8 cellular contexts compared by ENCODE assay signal in the genomic region with DNA sequence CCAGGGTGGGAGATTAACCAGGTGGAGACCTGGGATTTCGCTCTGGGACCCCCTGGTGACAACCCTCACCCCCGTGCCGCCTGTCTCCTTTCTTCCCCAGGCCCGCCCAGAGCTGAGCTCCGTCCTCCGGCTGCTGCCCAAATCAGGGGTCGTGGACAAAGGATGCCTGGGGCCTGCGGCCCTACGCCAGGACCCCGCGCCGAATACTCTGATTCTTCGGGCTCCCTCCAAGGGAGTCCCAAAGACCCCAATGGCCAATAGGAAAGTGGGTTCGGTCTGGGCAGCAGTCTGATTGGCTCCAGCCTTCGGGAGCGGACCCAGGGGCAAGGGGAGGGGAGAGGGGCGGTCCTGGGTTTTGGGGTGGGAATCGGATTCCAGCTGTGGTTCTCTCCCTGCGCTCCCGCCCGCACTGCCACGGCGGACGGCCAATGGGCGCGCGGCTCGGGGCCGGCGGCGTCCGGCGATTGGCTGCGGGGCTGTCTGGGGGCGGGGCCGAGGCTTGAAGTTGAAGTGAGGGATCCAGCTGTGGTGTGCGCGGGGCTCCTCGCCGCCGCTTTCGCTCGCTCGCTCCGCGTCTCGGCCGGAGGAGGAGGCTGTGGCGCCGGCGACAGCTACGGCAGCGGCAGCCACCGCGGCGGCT. TPM values are rescaled to one million over a fixed set of nuclear protein-coding genes. Genes with fewer than 3 reads are reported as not detected.
A peak's percentile ranks its signal among the peaks of the same experiment; 100 is the strongest.
DNase-seq lines count a peak whose midpoint lies in the region; ATAC-seq and TF ChIP-seq lines count a peak whose summit lies in the region.

A gene (plus strand): TSS at position 531 of the 640 bp plus-strand sequence. CDS start 745 bp downstream, outside the sequence.

- POLR2A ChIA-PET in A673 (lab: Charles Lee; ENCODE audit: low non-redundant PET), result no interaction called here

- H3K27me3 ChIP-seq in A673 (replicated peaks; ENCODE audit: insufficient read depth, low read depth, low read length, poor library complexity) (peaks cover 11% of the 10 kb centered on the region), kidney epithelial cell (ENCODE audit: control insufficient read depth, insufficient read depth, low read length) (peaks cover 75% of the 10 kb centered on the region)

- peaks cover 48% of the 10 kb centered on the region for H3K4me1 ChIP-seq in A673 (ENCODE audit: insufficient read depth, low read length, poor library complexity, severe bottlenecking)

- ATAC-seq in GM18858 (IDR thresholded peaks at IDR 0.05; ENCODE audit: unreplicated experiment), result peak; percentile 88
- peak; percentile 79 for ATAC-seq in HG03064 (IDR thresholded peaks at IDR 0.05; ENCODE audit: low read depth, unreplicated experiment)

- no peaks in the 10 kb centered on the region for H3K9me3 ChIP-seq in A673 (ENCODE audit: low read depth, low read length, poor library complexity, severe bottlenecking)

- DNase-seq in A673 (ENCODE audit: low spot score), result peak; percentile 98
- peak; percentile 85 for DNase-seq in NCI-H2171 (lab: John Stamatoyannopoulos, UW)
- DNase-seq in activated CD4-positive, CD25-positive, alpha-beta regulatory T cell treated with anti-CD3 and anti-CD28 coated beads, Interleukin-2, amount 50 U/mL, for 16 hours (ENCODE audit: low read depth, low spot score), result peak; percentile 66
- peak; percentile 78 for DNase-seq in central memory CD4-positive, alpha-beta T cell
- peak; percentile 29 for DNase-seq in kidney epithelial cell (ENCODE audit: low read depth)
- DNase-seq in stimulated activated CD4-positive, alpha-beta T cell treated with anti-CD3 and anti-CD28 coated beads, Interleukin-15, amount 100 ng/mL, for 24 hours, result peak; percentile 94

- CTCF ChIA-PET in A673 (lab: Charles Lee), result interaction anchor here (1.3 kb wide), 1 partner anchor 10 kb away, joined by 4 read pairs; no protein-coding TSS in a partner anchor

- H3K36me3 ChIP-seq in A673 (ENCODE audit: insufficient read depth, low read length, poor library complexity, severe bottlenecking) (no peaks in the 10 kb centered on the region), kidney epithelial cell (ENCODE audit: control insufficient read depth, insufficient read depth, low read length) (no peaks in the 10 kb centered on the region)

- TF ChIP-seq CTCF in A673 (conservative IDR thresholded peaks at IDR 0.05; ENCODE audit: low read depth, low read length) (no peak), kidney epithelial cell (IDR thresholded peaks at IDR 0.05; ENCODE audit: insufficient read depth, low read length, poor library complexity, severe bottlenecking) (no peak)

- H3K27ac ChIP-seq in A673 (ENCODE audit: low read depth, low read length, poor library complexity, severe bottlenecking), result peak within 1 kb of the TSS; percentile 57

- no TSS peak for BruUV-seq in A673 (replicated peaks; lab: Mats Ljungman, UMichigan)

- intact Hi-C loops in A673 (cut with micrococcal nuclease; ENCODE audit: unreplicated experiment), result loop anchor here (5.0 kb wide), 1 partner anchor 42 kb away; no protein-coding TSS in a partner anchor

- H3K4me3 ChIP-seq in A673 (ENCODE audit: low read depth, low read length, poor library complexity, severe bottlenecking) (peak within 1 kb of the TSS; percentile 59), kidney epithelial cell (ENCODE audit: low read depth, low read length) (peak within 1 kb of the TSS; percentile 13)

RNA-seq across cellular contexts. Expression of the gene that starts here (rescaled TPM):
- total RNA-seq in A673 (2021) (7.1 and 10.8 TPM in 2 replicates), kidney epithelial cell (0.07 TPM in 1 of 2 replicates, not detected in the other)

Comparison
In these comparisons a context has a peak if more than half of its experiments do, and no peak if none do; other contexts are left out.
1. Peak in every context shown above with its lines: DNase-seq, ATAC-seq, H3K4me3 ChIP-seq and H3K27ac ChIP-seq.
2. Peak in DNase-seq and H3K4me3 ChIP-seq in kidney epithelial cell; RNA of the gene not detected or under 1 TPM.
3. DNase-seq: peak in every context shown above with its lines; median percentile 98 in A673; 94 in stimulated activated CD4-positive, alpha-beta T cell treated with anti-CD3 and anti-CD28 coated beads, Interleukin-15, amount 100 ng/mL, for 24 hours; 85 in NCI-H2171; 78 in central memory CD4-positive, alpha-beta T cell; 66 in activated CD4-positive, CD25-positive, alpha-beta regulatory T cell treated with anti-CD3 and anti-CD28 coated beads, Interleukin-2, amount 50 U/mL, for 16 hours; 29 in kidney epithelial cell.